1 cellular context compared by ENCODE assay signal in genomic region chr3:23921052-23921511, GRCh38.
TF ChIP-seq lines count a peak whose summit lies in the region.

No MANE protein-coding gene starts in this region.

TF ChIP-seq in GM23338, 12 proteins besides CTCF, POLR2A, EP300 and RAD21 (continued from another document):
- TF ChIP-seq ETS1 (IDR thresholded peaks at IDR 0.05), result no peak
